8 cellular contexts compared by ENCODE assay signal in genomic region chr2:21034156-21034971, GRCh38. TPM values are rescaled to one million over a fixed set of nuclear protein-coding genes. Genes with fewer than 3 reads are reported as not detected.
"Had no signal": no experiment of that assay in that cellular context is flagged by ENCODE, and none has a peak within 500 bp of the region (broad histone marks: within the 10 kb centered on the region; RNA-seq: fewer than 3 reads in every experiment).

No MANE protein-coding gene starts in this region.

- H3K36me3 Mint-ChIP-seq: IgD-negative memory B cell had no signal

- H3K4me3 ChIP-seq: K562 had no signal

- FAIRE-seq: HTR-8/SVneo, K562 had no signal

- H3K4me1 Mint-ChIP-seq: IgD-negative memory B cell had no signal

- H3K27ac ChIP-seq: HL-60 had no signal

- H3K4me3 Mint-ChIP-seq: IgD-negative memory B cell had no signal

- H3K27ac Mint-ChIP-seq: IgD-negative memory B cell had no signal

- DNase-seq: IMR-90, KBM-7, KG1 had no signal

- ATAC-seq: K562 had no signal

RNA-seq across cellular contexts. Expression of gene APOB, which starts 9.5 kb away (rescaled TPM):
- total RNA-seq: HT-29 had no signal
- polyA plus RNA-seq: IgD-negative memory B cell, IMR-90, K562 had no signal
